Comparison of ENCODE assay signal across 10 cellular contexts in genomic region chr17:2063306-2064146, GRCh38. TPM values are rescaled to one million over a fixed set of nuclear protein-coding genes. Genes with fewer than 3 reads are reported as not detected.
DNase-seq lines count a peak whose midpoint lies in the region; ATAC-seq and TF ChIP-seq lines count a peak whose summit lies in the region.
"Had no signal": no experiment of that assay in that cellular context is flagged by ENCODE, and none has a peak within 500 bp of the region (broad histone marks: within the 10 kb centered on the region; RNA-seq: fewer than 3 reads in every experiment).

No MANE protein-coding gene starts in this region.

- H3K9me2 ChIP-seq in GM23338 (ENCODE audit: insufficient read depth): no peaks in the 10 kb centered on the region

- H3K79me1 ChIP-seq in neuronal stem cell (ENCODE audit: low read depth, low read length): peaks cover 8% of the 10 kb centered on the region

- H3K4me1 Mint-ChIP-seq in GM23338: peaks cover 52% of the 10 kb centered on the region
- H3K4me1 Mint-ChIP-seq in stimulated activated memory B cell treated with anti-CD40 and anti-IgM and Interleukin-4, amounts not matched to agents 10 μg/mL and 1 μg/mL and 100 μg/mL, for 72 hours: peaks cover 59% of the 10 kb centered on the region

- no peaks in the 10 kb centered on the region; the same call in none of the 2 replicates for H4K20me1 ChIP-seq in GM23338 (replicated peaks; ENCODE audit: insufficient read depth)

- H3K27me3 Mint-ChIP-seq in GM23338 (ENCODE audit: insufficient read depth, low read depth, poor library complexity): peaks cover 45% of the 10 kb centered on the region
- peaks cover 11% of the 10 kb centered on the region for H3K27me3 Mint-ChIP-seq in stimulated activated memory B cell treated with anti-CD40 and anti-IgM and Interleukin-4, amounts not matched to agents 10 μg/mL and 1 μg/mL and 100 μg/mL, for 72 hours

- H3K18ac ChIP-seq in neuronal stem cell (ENCODE audit: low read length): no peak overlapping the region

- peaks cover 29% of the 10 kb centered on the region for H3K4me1 ChIP-seq in GM23338 (ENCODE audit: insufficient read depth)
- peaks cover 13% of the 10 kb centered on the region for H3K4me1 ChIP-seq in right cardiac atrium (ENCODE audit: control insufficient read depth, insufficient read depth, low read length)
- H3K4me1 ChIP-seq in neuronal stem cell (ENCODE audit: control insufficient read depth in 2 of 2, insufficient read depth in 1 of 2, low read depth in 1 of 2, low read length in 2 of 2): peaks cover 4 to 17% of the 10 kb centered on the region in 2 donors

- H3K9ac ChIP-seq in neuronal stem cell (ENCODE audit: low read depth, low read length, poor library complexity): no peak overlapping the region

- no peak for TF ChIP-seq CTCF in GM23338 (conservative IDR thresholded peaks at IDR 0.05; ENCODE audit: low read depth in 2 of 2)

- H2BK12ac ChIP-seq in neuronal stem cell (ENCODE audit: low read length): no peak overlapping the region

- H3K4me3 Mint-ChIP-seq in GM23338: no peak overlapping the region; the same call in 2 of the 3 replicates
- H3K4me3 Mint-ChIP-seq in stimulated activated memory B cell treated with anti-CD40 and anti-IgM and Interleukin-4, amounts not matched to agents 10 μg/mL and 1 μg/mL and 100 μg/mL, for 72 hours: peak overlapping the region; percentile 40
- H3K4me3 Mint-ChIP-seq: neural crest cell had no signal

- H3K9me3 ChIP-seq in right cardiac atrium (ENCODE audit: control insufficient read depth, low read length) (no peaks in the 10 kb centered on the region), neuronal stem cell (replicated peaks in 1 of 2; ENCODE audit: control insufficient read depth in 2 of 2, insufficient read depth in 1 of 2, low read depth in 1 of 2, low read length in 2 of 2) (peaks cover 0 to 4% of the 10 kb centered on the region in 2 donors)

- H2BK120ac ChIP-seq in neuronal stem cell (ENCODE audit: low read depth, low read length): no peak overlapping the region

- H3F3A ChIP-seq in GM23338 (replicated peaks; ENCODE audit: low read depth): 0 out of 2 replicates have a peak, but pooled peaks cover 10% of the 10 kb centered on the region

- no peak overlapping the region for H2BK15ac ChIP-seq in neuronal stem cell (ENCODE audit: low read length)

- H3K27me3 ChIP-seq in GM23338 (ENCODE audit: insufficient read depth) (peaks cover 25% of the 10 kb centered on the region), right cardiac atrium (ENCODE audit: control insufficient read depth, insufficient read depth) (no peaks in the 10 kb centered on the region), neuronal stem cell (ENCODE audit: control insufficient read depth in 3 of 3, insufficient read depth in 3 of 3, low read depth in 1 of 3, low read length in 3 of 3) (peaks cover 0 to 27% (median 17%) of the 10 kb centered on the region in 3 experiments)

- no peak overlapping the region for H3K4ac ChIP-seq in neuronal stem cell (ENCODE audit: low read length)

- H2AFZ ChIP-seq in GM23338 (no peak overlapping the region), neuronal stem cell (ENCODE audit: low read length) (no peak overlapping the region)

- H3K4me2 ChIP-seq in GM23338: peak overlapping the region; percentile 70
- no peak overlapping the region for H3K4me2 ChIP-seq in neuronal stem cell (ENCODE audit: insufficient read depth, low read length, poor library complexity, severe bottlenecking)

- no peak overlapping the region for H4K91ac ChIP-seq in neuronal stem cell (ENCODE audit: low read depth, low read length, poor library complexity)

- H3K36me3 ChIP-seq in GM23338 (ENCODE audit: insufficient read depth): no peaks in the 10 kb centered on the region
- peaks cover 26 to 81% of the 10 kb centered on the region in 2 donors for H3K36me3 ChIP-seq in neuronal stem cell (replicated peaks in 1 of 2; ENCODE audit: control insufficient read depth in 2 of 2, insufficient read depth in 2 of 2, low read length in 2 of 2)

- no peak overlapping the region for H3K14ac ChIP-seq in neuronal stem cell (ENCODE audit: low read length)

- no peak overlapping the region for H2BK5ac ChIP-seq in neuronal stem cell (ENCODE audit: low read length)

- no peak overlapping the region for H2AK5ac ChIP-seq in neuronal stem cell (ENCODE audit: low read depth, low read length)

- intact Hi-C loops in right cardiac atrium (cut with DNase I): loop anchor here in 2 of 4 donors (5.0 to 10.0 kb wide), 2 partner anchors 61 to 114 kb away; no protein-coding TSS in a partner anchor

- no peak overlapping the region for H3K27ac Mint-ChIP-seq in GM23338
- peak overlapping the region; percentile 84 for H3K27ac Mint-ChIP-seq in stimulated activated memory B cell treated with anti-CD40 and anti-IgM and Interleukin-4, amounts not matched to agents 10 μg/mL and 1 μg/mL and 100 μg/mL, for 72 hours

- H3K27ac ChIP-seq in GM23338 (ENCODE audit: low read depth): no peak overlapping the region
- peak overlapping the region; percentile 68 for H3K27ac ChIP-seq in right cardiac atrium (ENCODE audit: low read length)
- no peak overlapping the region for H3K27ac ChIP-seq in neuronal stem cell (replicated peaks; ENCODE audit: low read length)

- H3K9me3 Mint-ChIP-seq in GM23338: no peaks in the 10 kb centered on the region
- H3K9me3 Mint-ChIP-seq in stimulated activated memory B cell treated with anti-CD40 and anti-IgM and Interleukin-4, amounts not matched to agents 10 μg/mL and 1 μg/mL and 100 μg/mL, for 72 hours: no peaks in the 10 kb centered on the region
- H3K9me3 Mint-ChIP-seq: neural crest cell had no signal

- H3K36me3 Mint-ChIP-seq in GM23338 (ENCODE audit: low read depth): peaks cover 15% of the 10 kb centered on the region
- peaks cover 68% of the 10 kb centered on the region for H3K36me3 Mint-ChIP-seq in stimulated activated memory B cell treated with anti-CD40 and anti-IgM and Interleukin-4, amounts not matched to agents 10 μg/mL and 1 μg/mL and 100 μg/mL, for 72 hours

- H3K79me2 ChIP-seq in GM23338 (replicated peaks; ENCODE audit: insufficient read depth): no peaks in the 10 kb centered on the region

- no peak for ATAC-seq in GM23338
- peak; percentile 5 to 24 for ATAC-seq in right cardiac atrium
- ATAC-seq in stimulated activated memory B cell treated with anti-CD40 and anti-IgM and Interleukin-4, amounts not matched to agents 10 μg/mL and 1 μg/mL and 100 μg/mL, for 72 hours: peak; percentile 10
- no peak for ATAC-seq in HG03108 (IDR thresholded peaks at IDR 0.05; ENCODE audit: unreplicated experiment)
- ATAC-seq in HG03045 (IDR thresholded peaks at IDR 0.05; ENCODE audit: unreplicated experiment): no peak

- H4K8ac ChIP-seq in neuronal stem cell (ENCODE audit: low read depth, low read length): no peak overlapping the region

- 44% methylated on average over 15 of the region's 15 CpGs for WGBS in right cardiac atrium
- no CpG with 5 or more reads among the region's 15 CpGs for WGBS in neuronal stem cell (ENCODE audit: extremely low coverage in 2 of 2, insufficient read length in 2 of 2, insufficient replicate concordance in 1 of 2), 2 donors

- DNase-seq in GM23338 (ENCODE audit: low spot score) (no peak), amniotic epithelial cell (ENCODE audit: low read depth) (peak; percentile 97), right cardiac atrium (peak; percentile 78 to 84 (median 78)), NK-92 (lab: John Stamatoyannopoulos, UW; ENCODE audit: unreplicated experiment) (no peak), neuronal stem cell (ENCODE audit: low spot score) (no peak)
- DNase-seq: NCI-H1092 had no signal

- no peak overlapping the region for H3K23ac ChIP-seq in neuronal stem cell (ENCODE audit: low read depth, low read length, poor library complexity)

- no peak overlapping the region for H3K4me3 ChIP-seq in GM23338
- H3K4me3 ChIP-seq in right cardiac atrium (ENCODE audit: low read length): no peak overlapping the region
- H3K4me3 ChIP-seq in neuronal stem cell (ENCODE audit: low read length in 2 of 2): no peak overlapping the region

TF ChIP-seq in GM23338, 12 proteins besides CTCF, POLR2A, EP300 and RAD21 (continues in another document):
- TF ChIP-seq EZH2 (IDR thresholded peaks at IDR 0.05; ENCODE audit: low read depth, unreplicated experiment): no peak

RNA-seq across cellular contexts. Expression of gene HIC1, which starts 8.6 kb away (rescaled TPM):
- total RNA-seq in GM23338 (2014; rRNA removed; shearing (Covaris generic)): 0.17 TPM in 1 of 2 replicates, not detected in the other
- 0.23 and 0.26 TPM in 2 replicates for polyA plus RNA-seq in GM23338 (2016; fragmentation: Nextera tagmentation; extraction: Ambion mirVana)
- total RNA-seq in right cardiac atrium: 10 to 100 TPM; 16.9 to 33.0 (median 24.7) TPM
- 10.3 TPM for polyA plus RNA-seq in right cardiac atrium
- polyA plus RNA-seq in neuronal stem cell (2013, experiment 1 of 2): 0.08 TPM
- 0.04 TPM for polyA plus RNA-seq in neuronal stem cell (2013, experiment 2 of 2)

RNA-seq across cellular contexts. Expression of gene OVCA2, which starts 21.7 kb away (rescaled TPM):
- 21.3 and 24.8 TPM in 2 replicates for total RNA-seq in GM23338 (2014; rRNA removed; shearing (Covaris generic))
- polyA plus RNA-seq in GM23338 (2016; fragmentation: Nextera tagmentation; extraction: Ambion mirVana) (14.9 and 15.9 TPM in 2 replicates), right cardiac atrium (35.6 TPM)
- 10 to 100 TPM; 15.3 to 29.4 (median 20.5) TPM for total RNA-seq in right cardiac atrium
- 13.9 TPM for polyA plus RNA-seq in neuronal stem cell (2013, experiment 1 of 2)
- polyA plus RNA-seq in neuronal stem cell (2013, experiment 2 of 2): 14.2 TPM

RNA-seq across cellular contexts. Expression of gene DPH1, which starts 33.6 kb away (rescaled TPM):
- 22.3 and 28.2 TPM in 2 replicates for total RNA-seq in GM23338 (2014; rRNA removed; shearing (Covaris generic))
- polyA plus RNA-seq in GM23338 (2016; fragmentation: Nextera tagmentation; extraction: Ambion mirVana) (9.0 and 11.8 TPM in 2 replicates), right cardiac atrium (20.5 TPM)
- 10 to 100 TPM; 24.7 to 30.7 (median 27.5) TPM for total RNA-seq in right cardiac atrium
- 19.6 TPM for polyA plus RNA-seq in neuronal stem cell (2013, experiment 1 of 2)
- 18.0 TPM for polyA plus RNA-seq in neuronal stem cell (2013, experiment 2 of 2)

RNA-seq across cellular contexts. Expression of gene RTN4RL1, which starts 38.4 kb away (rescaled TPM):
- 0.17 TPM in 1 of 2 replicates, not detected in the other for total RNA-seq in GM23338 (2014; rRNA removed; shearing (Covaris generic))
- polyA plus RNA-seq in GM23338 (2016; fragmentation: Nextera tagmentation; extraction: Ambion mirVana) (not detected in 2 replicates), right cardiac atrium (5.4 TPM)
- total RNA-seq in right cardiac atrium: 1 to 10 TPM; 3.9 to 5.7 (median 4.2) TPM
- polyA plus RNA-seq in neuronal stem cell (2013, experiment 1 of 2): 4.0 TPM
- polyA plus RNA-seq in neuronal stem cell (2013, experiment 2 of 2): 3.9 TPM

Comparison
In these comparisons a context has a peak if more than half of its experiments do, and no peak if none do; other contexts are left out.
1. ATAC-seq: peak in right cardiac atrium (2 of 2) and stimulated activated memory B cell treated with anti-CD40 and anti-IgM and Interleukin-4, amounts not matched to agents 10 μg/mL and 1 μg/mL and 100 μg/mL, for 72 hours (single experiment); none in GM23338 (single experiment), HG03108 (single experiment) and HG03045 (single experiment).
2. DNase-seq: peak in amniotic epithelial cell (single experiment) and right cardiac atrium (3 of 3); none in GM23338 (single experiment), NK-92 (single experiment) and neuronal stem cell (single experiment).
3. RNA of gene HIC1, which starts 8.6 kb away (total RNA-seq): 16.9 to 33.0 TPM in right cardiac atrium; 0.17 TPM in GM23338; every median in the first group is over 10 times any median in the second.